24 cellular contexts compared by ENCODE assay signal in genomic region chr12:115828151-115828550, GRCh38.
DNase-seq lines count a peak whose midpoint lies in the region; ATAC-seq and TF ChIP-seq lines count a peak whose summit lies in the region.
"Had no signal": no experiment of that assay in that cellular context is flagged by ENCODE, and none has a peak within 500 bp of the region (broad histone marks: within the 10 kb centered on the region; RNA-seq: fewer than 3 reads in every experiment).

No MANE protein-coding gene starts in this region.

- H3K36me3 Mint-ChIP-seq in T-helper 17 cell (ENCODE audit: low read depth): no peaks in the 10 kb centered on the region
- H3K36me3 Mint-ChIP-seq in endodermal cell (ENCODE audit: low read depth): no peaks in the 10 kb centered on the region
- H3K36me3 Mint-ChIP-seq: CD14-positive monocyte; CD4-positive, alpha-beta memory T cell; CD4-positive, CD25-positive, alpha-beta regulatory T cell; CD8-positive, alpha-beta memory T cell had no signal

- no peaks in the 10 kb centered on the region for H3K36me3 ChIP-seq in trophoblast cell (ENCODE audit: control insufficient read depth in 1 of 2, insufficient read depth in 2 of 2, low read length in 2 of 2)
- H3K36me3 ChIP-seq in endodermal cell (ENCODE audit: control insufficient read depth, insufficient read depth, low read length): no peaks in the 10 kb centered on the region
- H3K36me3 ChIP-seq: BLaER1 treated with 17β-estradiol and CSF1 and Interleukin-3, amounts not matched to agents 10 nM and 100 nM had no signal

- ATAC-seq in GM21526 (IDR thresholded peaks at IDR 0.05; ENCODE audit: low FRiP score, unreplicated experiment): no peak
- no peak for ATAC-seq in T-helper 17 cell
- ATAC-seq: GM12878 had no signal

- H4K8ac ChIP-seq in trophoblast cell (ENCODE audit: low read depth, low read length): no peak overlapping the region

- no peak overlapping the region for H3K9ac ChIP-seq in trophoblast cell (ENCODE audit: low read length)
- no peak overlapping the region for H3K9ac ChIP-seq in endodermal cell (ENCODE audit: extremely low read depth, low read length, poor library complexity, severe bottlenecking)
- H3K9ac ChIP-seq: BLaER1 treated with 17β-estradiol and CSF1 and Interleukin-3, amounts not matched to agents 10 nM and 100 nM had no signal

- H3K4me1 ChIP-seq in trophoblast cell (ENCODE audit: control insufficient read depth in 1 of 2, insufficient read depth in 2 of 2, low read length in 2 of 2) (no peaks in the 10 kb centered on the region), endodermal cell (ENCODE audit: control insufficient read depth, insufficient read depth, low read length) (no peaks in the 10 kb centered on the region)
- H3K4me1 ChIP-seq: BLaER1 treated with 17β-estradiol and CSF1 and Interleukin-3, amounts not matched to agents 10 nM and 100 nM had no signal

- no peak overlapping the region for H3K18ac ChIP-seq in trophoblast cell (ENCODE audit: low read length)

- no peak overlapping the region for H4K91ac ChIP-seq in trophoblast cell (ENCODE audit: low read depth, low read length)

- no peak overlapping the region for H2BK120ac ChIP-seq in trophoblast cell (ENCODE audit: insufficient read depth, low read length, poor library complexity)

- H3K4me3 Mint-ChIP-seq in T-helper 17 cell (no peak overlapping the region), endodermal cell (no peak overlapping the region)
- H3K4me3 Mint-ChIP-seq: B cell; CD14-positive monocyte; CD4-positive, alpha-beta memory T cell; CD4-positive, CD25-positive, alpha-beta regulatory T cell; CD8-positive, alpha-beta memory T cell had no signal

- DNase-seq in EL (peak; percentile 10), amniotic epithelial cell (ENCODE audit: low read depth) (peak; percentile 7), trophoblast cell (peak; percentile 81 to 92), T-helper 17 cell (no peak), endodermal cell (no peak), HCEC 1CT (no peak)
- DNase-seq: AML-193; CD4-positive, alpha-beta memory T cell; CD4-positive, CD25-positive, alpha-beta regulatory T cell; CD8-positive, alpha-beta memory T cell; COR-L47; DMS 273 treated with DMSO at 0.1 percent for 48 hours; DMS153; DMS53; DMS79; DND-41; GDM1 had no signal

- no peak overlapping the region for H2BK12ac ChIP-seq in trophoblast cell (ENCODE audit: low read length)

- no peak overlapping the region for H2AFZ ChIP-seq in trophoblast cell (ENCODE audit: insufficient read depth, low read length, poor library complexity)

- H3K4me1 Mint-ChIP-seq in T-helper 17 cell (no peaks in the 10 kb centered on the region), endodermal cell (no peaks in the 10 kb centered on the region)
- H3K4me1 Mint-ChIP-seq: B cell; CD14-positive monocyte; CD4-positive, alpha-beta memory T cell; CD4-positive, CD25-positive, alpha-beta regulatory T cell; CD8-positive, alpha-beta memory T cell had no signal

- H3K4me3 ChIP-seq in trophoblast cell (ENCODE audit: low read depth, low read length): no peak overlapping the region
- H3K4me3 ChIP-seq in endodermal cell (ENCODE audit: low read length): no peak overlapping the region
- H3K4me3 ChIP-seq: A549; BLaER1 treated with 17β-estradiol and CSF1 and Interleukin-3, amounts not matched to agents 10 nM and 100 nM; GM12878 had no signal

- no peak overlapping the region for H3K23ac ChIP-seq in trophoblast cell (ENCODE audit: low read length)

- no peak overlapping the region for H3K4ac ChIP-seq in trophoblast cell (ENCODE audit: low read depth, low read length)

- no peak overlapping the region for H3K4me2 ChIP-seq in trophoblast cell (ENCODE audit: low read length)
- H3K4me2 ChIP-seq: A549; BLaER1 treated with 17β-estradiol and CSF1 and Interleukin-3, amounts not matched to agents 10 nM and 100 nM had no signal

- H2AK5ac ChIP-seq in trophoblast cell (ENCODE audit: low read length): no peak overlapping the region

- no CpG with 5 or more reads among the region's 5 CpGs for WGBS in trophoblast cell (ENCODE audit: extremely low coverage, insufficient coverage, insufficient read length)
- 87 to 88% methylated on average over 5 of the region's 5 CpGs for WGBS in endodermal cell (ENCODE audit: insufficient coverage in 1 of 2, insufficient read length in 1 of 2), 2 experiments

- H3K14ac ChIP-seq in trophoblast cell (ENCODE audit: low read length): no peak overlapping the region

- H3K27me3 ChIP-seq in trophoblast cell (ENCODE audit: insufficient read depth, low read length) (no peaks in the 10 kb centered on the region), endodermal cell (ENCODE audit: control insufficient read depth, insufficient read depth, low read length, poor library complexity, severe bottlenecking) (no peaks in the 10 kb centered on the region)
- H3K27me3 ChIP-seq: BLaER1 treated with 17β-estradiol and CSF1 and Interleukin-3, amounts not matched to agents 10 nM and 100 nM had no signal

- H3K27ac ChIP-seq in C4-2B (peak overlapping the region; percentile 86), trophoblast cell (ENCODE audit: low read depth, low read length) (no peak overlapping the region), endodermal cell (ENCODE audit: low read depth, low read length) (no peak overlapping the region)
- H3K27ac ChIP-seq: BLaER1 treated with 17β-estradiol and CSF1 and Interleukin-3, amounts not matched to agents 10 nM and 100 nM had no signal

- no peak overlapping the region for H3K27ac Mint-ChIP-seq in T-helper 17 cell
- H3K27ac Mint-ChIP-seq in endodermal cell: no peak overlapping the region
- H3K27ac Mint-ChIP-seq: B cell; CD14-positive monocyte; CD4-positive, alpha-beta memory T cell; CD4-positive, CD25-positive, alpha-beta regulatory T cell; CD8-positive, alpha-beta memory T cell had no signal

- H3K27me3 Mint-ChIP-seq in T-helper 17 cell: peaks cover 5% of the 10 kb centered on the region
- H3K27me3 Mint-ChIP-seq in endodermal cell (ENCODE audit: insufficient read depth): no peaks in the 10 kb centered on the region

- no peak overlapping the region for H4K12ac ChIP-seq in trophoblast cell (ENCODE audit: low read depth, low read length)

- H3K9me3 Mint-ChIP-seq in endodermal cell: peaks cover 10% of the 10 kb centered on the region

- H3K79me2 ChIP-seq in trophoblast cell (ENCODE audit: control insufficient read depth, insufficient read depth, low read length, poor library complexity): no peaks in the 10 kb centered on the region

- no peaks in the 10 kb centered on the region for H3K79me1 ChIP-seq in trophoblast cell (ENCODE audit: low read length)

- H3K9me3 ChIP-seq in trophoblast cell (ENCODE audit: insufficient read depth, low read depth, low read length): peaks cover 5% of the 10 kb centered on the region
- H3K9me3 ChIP-seq in T-helper 17 cell (ENCODE audit: control insufficient read depth, low read length, poor library complexity, severe bottlenecking): no peaks in the 10 kb centered on the region
- H3K9me3 ChIP-seq in endodermal cell (ENCODE audit: control insufficient read depth, low read length): peaks cover 8% of the 10 kb centered on the region

- no peak for TF ChIP-seq CTCF in C4-2B (conservative IDR thresholded peaks at IDR 0.05)
- no peak for TF ChIP-seq CTCF in endodermal cell (conservative IDR thresholded peaks at IDR 0.05)

- no peak overlapping the region for H2BK5ac ChIP-seq in trophoblast cell (ENCODE audit: low read depth, low read length, poor library complexity)

Comparison
In these comparisons a context has a peak if more than half of its experiments do, and no peak if none do; other contexts are left out.
1. DNase-seq: peak in EL (single experiment), amniotic epithelial cell (single experiment) and trophoblast cell (2 of 2); none in T-helper 17 cell (0 of 3), endodermal cell (single experiment) and HCEC 1CT (single experiment).